Comparison of ENCODE assay signal across 8 cellular contexts in genomic region chr7:16647435-16647960, GRCh38. TPM values are rescaled to one million over a fixed set of nuclear protein-coding genes. Genes with fewer than 3 reads are reported as not detected.
A peak's percentile ranks its signal among the peaks of the same experiment; 100 is the strongest.
DNase-seq lines count a peak whose midpoint lies in the region; FAIRE-seq and TF ChIP-seq lines count a peak whose summit lies in the region.

No MANE protein-coding gene starts in this region.

- peaks cover 46% of the 10 kb centered on the region for H3K4me1 Mint-ChIP-seq in neural progenitor cell

- DNase-seq in DMS79 treated with DMSO at 0.1 percent for 48 hours (lab: John Stamatoyannopoulos, UW) (peak; percentile 59), NB4 (ENCODE audit: low read depth) (no peak), cerebellar cortex (ENCODE audit: low spot score) (peak; percentile 24), neural progenitor cell (ENCODE audit: low spot score) (no peak), DMS153 (lab: John Stamatoyannopoulos, UW) (no peak), caudate nucleus (lab: John Stamatoyannopoulos, UW) (no peak), D721Med (ENCODE audit: insufficient read length, low spot score) (no peak), GM03348 (ENCODE audit: low spot score) (no peak)

- no peak for TF ChIP-seq POLR2A in NB4 (IDR thresholded peaks at IDR 0.05; ENCODE audit: extremely low read depth, insufficient read length)

- H3K36me3 Mint-ChIP-seq in neural progenitor cell, result peaks cover 13% of the 10 kb centered on the region

- no peak for TF ChIP-seq CTCF in NB4 (IDR thresholded peaks at IDR 0.05; ENCODE audit: low read depth, low read length)
- TF ChIP-seq CTCF in neural progenitor cell (IDR thresholded peaks at IDR 0.05), result no peak
- TF ChIP-seq CTCF in D721Med (IDR thresholded peaks at IDR 0.05; ENCODE audit: insufficient read depth, missing control alignments), result no peak

- H4K20me1 ChIP-seq in neural progenitor cell (ENCODE audit: low read depth), result peaks cover 39% of the 10 kb centered on the region

- H3K27ac ChIP-seq in neural progenitor cell, result no peak overlapping the region
- H3K27ac ChIP-seq in caudate nucleus (ENCODE audit: low read depth, low read length), result no peak overlapping the region

- H3K9me3 ChIP-seq in neural progenitor cell (ENCODE audit: low read depth), result no peaks in the 10 kb centered on the region

- peak overlapping the region; percentile 99 for H3K4me2 ChIP-seq in neural progenitor cell

- no peaks in the 10 kb centered on the region for H3K27me3 ChIP-seq in neural progenitor cell

- H3K4me3 ChIP-seq in NB4 (ENCODE audit: low read depth, low read length) (peak overlapping the region; percentile 90), neural progenitor cell (peak overlapping the region; percentile 95)

- H3K9me3 Mint-ChIP-seq in neural progenitor cell, result no peaks in the 10 kb centered on the region

- FAIRE-seq in D721Med (lab: Jason Lieb, UNC), result no peak

- peak overlapping the region; percentile 100 for H3K4me3 Mint-ChIP-seq in neural progenitor cell

- no peak overlapping the region for H3K9ac ChIP-seq in neural progenitor cell

- H3K36me3 ChIP-seq in neural progenitor cell, result no peaks in the 10 kb centered on the region

- H3K4me1 ChIP-seq in neural progenitor cell, result peaks cover 55% of the 10 kb centered on the region

- peaks cover 15% of the 10 kb centered on the region for H3F3A ChIP-seq in neural progenitor cell (ENCODE audit: low read depth)

- H3K79me2 ChIP-seq in neural progenitor cell (ENCODE audit: low read depth), result peaks cover 90% of the 10 kb centered on the region

- H3K27ac Mint-ChIP-seq in neural progenitor cell, result no peak overlapping the region

- H3K27me3 Mint-ChIP-seq in neural progenitor cell (ENCODE audit: insufficient read depth, low read depth), result no peaks in the 10 kb centered on the region

- no peak overlapping the region for H2AFZ ChIP-seq in neural progenitor cell (replicated peaks)

RNA-seq across cellular contexts. Expression of gene BZW2, which starts 1.5 kb away (rescaled TPM):
- total RNA-seq in neural progenitor cell (ENCODE audit: low replicate concordance), result 100 and 126 TPM in 2 replicates

RNA-seq across cellular contexts. Expression of gene ANKMY2, which starts 1.9 kb away (rescaled TPM):
- 47.7 and 68.5 TPM in 2 replicates for total RNA-seq in neural progenitor cell (ENCODE audit: low replicate concordance)

Comparison
In these comparisons a context has a peak if more than half of its experiments do, and no peak if none do; other contexts are left out.
1. DNase-seq: peak in DMS79 treated with DMSO at 0.1 percent for 48 hours (single experiment) and cerebellar cortex (single experiment); none in NB4 (single experiment), neural progenitor cell (single experiment), DMS153 (single experiment), caudate nucleus (0 of 61), D721Med (single experiment) and GM03348 (single experiment).